ENCODE assay signal across 23 cellular contexts in genomic region chr14:96257900-96258299, GRCh38. TPM values are rescaled to one million over a fixed set of nuclear protein-coding genes. Genes with fewer than 3 reads are reported as not detected.
A peak's percentile ranks its signal among the peaks of the same experiment; 100 is the strongest.
DNase-seq lines count a peak whose midpoint lies in the region; TF ChIP-seq lines count a peak whose summit lies in the region.
"Had no signal": no experiment of that assay in that cellular context is flagged by ENCODE, and none has a peak within 500 bp of the region (broad histone marks: within the 10 kb centered on the region; RNA-seq: fewer than 3 reads in every experiment).

No MANE protein-coding gene starts in this region.

- H3K4me1 ChIP-seq in HEK293 (ENCODE audit: control insufficient read depth, insufficient read depth, low read length) (no peaks in the 10 kb centered on the region), vagina (peaks cover 29% of the 10 kb centered on the region)
- H3K4me1 ChIP-seq: BLaER1 treated with 17β-estradiol and CSF1 and Interleukin-3, amounts not matched to agents 10 nM and 100 nM had no signal

- H3K36me3 ChIP-seq in HEK293 (ENCODE audit: control insufficient read depth in 2 of 2, insufficient read depth in 1 of 2, low read length in 2 of 2) (no peaks in the 10 kb centered on the region), vagina (no peaks in the 10 kb centered on the region)
- H3K36me3 ChIP-seq: BLaER1 treated with 17β-estradiol and CSF1 and Interleukin-3, amounts not matched to agents 10 nM and 100 nM had no signal

- CTCF ChIA-PET in HEK293 (lab: Yijun Ruan, JAX) = interaction anchor here (1.3 kb wide), 1 partner anchor 17 kb away, joined by 3 read pairs; no protein-coding TSS in a partner anchor
- CTCF ChIA-PET in RWPE1 (lab: Yijun Ruan, JAX) = no interaction called here

- H3K27ac ChIP-seq in HEK293 (ENCODE audit: extremely low read depth, low read depth, low read length) = no peak overlapping the region
- H3K27ac ChIP-seq in RWPE1 = peak overlapping the region; percentile 84
- peak overlapping the region; percentile 75 for H3K27ac ChIP-seq in vagina
- H3K27ac ChIP-seq: BLaER1 treated with 17β-estradiol and CSF1 and Interleukin-3, amounts not matched to agents 10 nM and 100 nM; PC-9 had no signal

- intact Hi-C loops in vagina (cut with DNase I) = no loop called here
- intact Hi-C loops in posterior vena cava (cut with DNase I) = loop anchor here in 1 of 2 donors (5.0 kb wide), 1 partner anchor 1476 kb away; no protein-coding TSS in a partner anchor

- DNase-seq in RWPE1 (ENCODE audit: low spot score) (no peak), fibroblast of villous mesenchyme (ENCODE audit: low read depth) (no peak), vagina (ENCODE audit: extremely low spot score in 2 of 2) (no peak), AML-193 (lab: John Stamatoyannopoulos, UW) (no peak), NCI-H446 treated with DMSO at 0.1 percent for 48 hours (lab: John Stamatoyannopoulos, UW) (no peak), posterior vena cava (ENCODE audit: low spot score) (no peak)
- DNase-seq: CD4-positive, alpha-beta T cell; H7; KBM-7; NCI-H1105 treated with DMSO at 0.1 percent for 48 hours; NCI-H1694; NCI-H2029 treated with DMSO at 0.1 percent for 48 hours; NCI-H526 treated with DMSO at 0.1 percent for 48 hours; PC-9; Right ventricle myocardium superior; T-cell had no signal

- POLR2A ChIA-PET in HEK293 (lab: Yijun Ruan, JAX) (no interaction called here), RWPE1 (lab: Yijun Ruan, JAX; ENCODE audit: low non-redundant PET) (no interaction called here)

- TF ChIP-seq POLR2A in vagina (IDR thresholded peaks at IDR 0.05) = no peak

- no peak overlapping the region for H3K4me3 ChIP-seq in HEK293 (ENCODE audit: low read depth, low read length)
- H3K4me3 ChIP-seq in fibroblast of villous mesenchyme (ENCODE audit: low read depth, low read length) = peak overlapping the region; percentile 59
- H3K4me3 ChIP-seq in vagina = no peak overlapping the region
- H3K4me3 ChIP-seq: BLaER1 treated with 17β-estradiol and CSF1 and Interleukin-3, amounts not matched to agents 10 nM and 100 nM; PC-9 had no signal

- H3K27me3 ChIP-seq in vagina = no peaks in the 10 kb centered on the region
- H3K27me3 ChIP-seq: BLaER1 treated with 17β-estradiol and CSF1 and Interleukin-3, amounts not matched to agents 10 nM and 100 nM had no signal

- TF ChIP-seq CTCF in HEK293 (tag by site-specific recombination; IDR thresholded peaks at IDR 0.05) (no peak), RWPE1 (conservative IDR thresholded peaks at IDR 0.05; ENCODE audit: low read depth) (no peak), fibroblast of villous mesenchyme (IDR thresholded peaks at IDR 0.05; ENCODE audit: insufficient read depth, low read depth, low read length) (no peak), vagina (IDR thresholded peaks at IDR 0.05) (no peak)

- no peaks in the 10 kb centered on the region for H3K9me3 ChIP-seq in HEK293 (ENCODE audit: control insufficient read depth, insufficient read depth, low read depth, low read length)
- no peaks in the 10 kb centered on the region for H3K9me3 ChIP-seq in vagina

TF ChIP-seq in HEK293, 187 proteins besides CTCF, POLR2A, EP300 and RAD21:
- TF ChIP-seq ZNF366 (tag by site-specific recombination; conservative IDR thresholded peaks at IDR 0.05) (peak; percentile 83), SCRT1 (tag by site-specific recombination; IDR thresholded peaks at IDR 0.05; ENCODE audit: borderline replicate concordance) (no peak)

RNA-seq across cellular contexts. Expression of gene BDKRB1, which starts 1.9 kb away (rescaled TPM):
- total RNA-seq in fibroblast of villous mesenchyme = 5.8 and 15.1 TPM in 2 replicates
- 2.5 TPM for total RNA-seq in vagina
- under 1 TPM; 0.24 to 0.56 TPM for total RNA-seq in posterior vena cava
- total RNA-seq: A673; CD4-positive, alpha-beta T cell; G401; HT-29; NCI-H460; PC-9; Right ventricle myocardium superior; T-cell had no signal

RNA-seq across cellular contexts. Expression of gene BDKRB2, which starts 53.3 kb away (rescaled TPM):
- total RNA-seq in fibroblast of villous mesenchyme = 51.5 and 105 TPM in 2 replicates
- 23.3 TPM for total RNA-seq in vagina
- 10 to 100 TPM in 1 of 2 donors, 1 to 10 TPM in 1; 4.6 to 10.3 TPM for total RNA-seq in posterior vena cava
- total RNA-seq: CD4-positive, alpha-beta T cell; G401; NCI-H460; SK-MEL-5 had no signal
